11 cellular contexts compared by ENCODE assay signal in the genomic region with DNA sequence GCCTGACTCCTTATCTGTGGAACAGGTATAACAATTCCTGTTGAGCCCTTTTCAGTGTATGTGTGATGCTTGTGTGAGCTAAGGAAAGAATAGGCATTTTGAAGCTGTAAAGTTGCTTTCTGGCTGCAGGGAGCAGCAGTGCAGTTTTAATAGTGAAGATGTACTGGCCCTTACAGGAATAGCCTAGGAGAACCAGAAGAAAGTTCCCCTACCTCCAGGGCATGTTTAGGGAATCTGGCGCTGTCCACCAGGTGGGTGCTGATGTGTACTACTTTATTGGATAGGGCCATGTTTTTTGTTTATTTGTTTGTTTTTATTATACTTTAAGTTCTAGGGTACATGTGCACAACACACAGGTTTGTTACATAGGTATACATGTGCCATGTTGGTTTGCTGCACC. TPM values are rescaled to one million over a fixed set of nuclear protein-coding genes. Genes with fewer than 3 reads are reported as not detected.
DNase-seq lines count a peak whose midpoint lies in the region; ATAC-seq and TF ChIP-seq lines count a peak whose summit lies in the region.
"Had no signal": no experiment of that assay in that cellular context is flagged by ENCODE, and none has a peak within 500 bp of the region (broad histone marks: within the 10 kb centered on the region; RNA-seq: fewer than 3 reads in every experiment).

No MANE protein-coding gene starts in this region.

- no peak overlapping the region for H2BK5ac ChIP-seq in mesenchymal stem cell (ENCODE audit: low read depth, low read length, poor library complexity, severe bottlenecking)

- H3K27me3 ChIP-seq in mesenchymal stem cell (ENCODE audit: control insufficient read depth in 1 of 2, insufficient read depth in 1 of 2, low read length in 2 of 2) (no peaks in the 10 kb centered on the region), spleen (replicated peaks in 1 of 7) (no peaks in the 10 kb centered on the region)
- H3K27me3 ChIP-seq: SJCRH30 had no signal

- ATAC-seq in HG02798 (IDR thresholded peaks at IDR 0.05; ENCODE audit: poor library complexity, unreplicated experiment) = peak; percentile 11
- no peak for ATAC-seq in GM18867 (IDR thresholded peaks at IDR 0.05; ENCODE audit: unreplicated experiment)
- ATAC-seq in HG03280 (IDR thresholded peaks at IDR 0.05; ENCODE audit: unreplicated experiment) = no peak

- H3K79me1 ChIP-seq in mesenchymal stem cell (replicated peaks; ENCODE audit: low read length, poor library complexity, severe bottlenecking) = peaks cover 45% of the 10 kb centered on the region

- H3K4me3 ChIP-seq in mesenchymal stem cell (ENCODE audit: insufficient read depth in 1 of 2, low read depth in 1 of 2, low read length in 2 of 2) (no peak overlapping the region), spleen (no peak overlapping the region), lower leg skin (ENCODE audit: low read depth, poor library complexity, severe bottlenecking) (no peak overlapping the region)
- H3K4me3 ChIP-seq: SJCRH30 had no signal

- no peak overlapping the region for H2BK12ac ChIP-seq in mesenchymal stem cell (ENCODE audit: low read length in 2 of 2)

- intact Hi-C loops in spleen (cut with DNase I; ENCODE audit: low total_unique reads) (no loop called here), lower leg skin (cut with DNase I; ENCODE audit: low total_unique reads) (no loop called here)

- no peak overlapping the region for H2AFZ ChIP-seq in mesenchymal stem cell (ENCODE audit: low read depth, low read length)

- TF ChIP-seq POLR2A in spleen (IDR thresholded peaks at IDR 0.05) (no peak), lower leg skin (IDR thresholded peaks at IDR 0.05) (no peak)

- no peak overlapping the region for H4K8ac ChIP-seq in mesenchymal stem cell (ENCODE audit: low read length)

- H2BK120ac ChIP-seq in mesenchymal stem cell (ENCODE audit: low read depth, low read length) = no peak overlapping the region

- H3K27ac ChIP-seq in mesenchymal stem cell (ENCODE audit: low read length, poor library complexity, severe bottlenecking) = no peak overlapping the region
- no peak overlapping the region for H3K27ac ChIP-seq in spleen
- H3K27ac ChIP-seq: HL-60, SJCRH30 had no signal

- DNase-seq in DMS79 (lab: John Stamatoyannopoulos, UW) (peak; percentile 65), astrocyte of the hippocampus (ENCODE audit: low read depth, low spot score) (peak; percentile 67), mesenchymal stem cell (peak; percentile 38), spleen (no peak), lower leg skin (ENCODE audit: low spot score in 2 of 2) (no peak)
- DNase-seq: small intestine had no signal

- no peak overlapping the region for H3K18ac ChIP-seq in mesenchymal stem cell (ENCODE audit: low read depth in 1 of 2, low read length in 2 of 2)

- no peaks in the 10 kb centered on the region for H3K9me3 ChIP-seq in mesenchymal stem cell (ENCODE audit: control insufficient read depth, low read length)
- no peaks in the 10 kb centered on the region for H3K9me3 ChIP-seq in spleen
- H3K9me3 ChIP-seq: SJCRH30 had no signal

- 22% methylated on average over 1 of the region's 1 CpG for WGBS in mesenchymal stem cell
- WGBS in spleen, 5 donors = 89 to 100% (median 96%) methylated on average over 1 of the region's 1 CpG
- 87 to 100% methylated on average over 1 of the region's 1 CpG for WGBS in lower leg skin, 2 donors

- no peak overlapping the region for H3K4ac ChIP-seq in mesenchymal stem cell (ENCODE audit: low read depth in 1 of 2, low read length in 2 of 2)

- no peak overlapping the region for H3K9ac ChIP-seq in mesenchymal stem cell (ENCODE audit: low read length)

- peaks cover 4% of the 10 kb centered on the region for H3K4me1 ChIP-seq in mesenchymal stem cell (ENCODE audit: control insufficient read depth, insufficient read depth, low read depth, low read length)
- H3K4me1 ChIP-seq in spleen = peaks cover 0 to 87% (median 21%) of the 10 kb centered on the region in 6 donors
- H3K4me1 ChIP-seq: SJCRH30 had no signal

- no peak overlapping the region for H3K14ac ChIP-seq in mesenchymal stem cell (ENCODE audit: low read length in 2 of 2)

- H3K4me2 ChIP-seq in mesenchymal stem cell (ENCODE audit: low read length, poor library complexity, severe bottlenecking) = no peak overlapping the region

- H4K91ac ChIP-seq in mesenchymal stem cell (ENCODE audit: low read length) = no peak overlapping the region

- H2BK15ac ChIP-seq in mesenchymal stem cell (ENCODE audit: low read depth, poor library complexity, severe bottlenecking) = no peak overlapping the region

- TF ChIP-seq CTCF in spleen (IDR thresholded peaks at IDR 0.05 in 8 of 11, conservative IDR thresholded peaks at IDR 0.05 in 3 of 11) = no peak
- TF ChIP-seq CTCF in lower leg skin (IDR thresholded peaks at IDR 0.05) = no peak

- no peak overlapping the region for H2AK5ac ChIP-seq in mesenchymal stem cell (ENCODE audit: low read length, severe bottlenecking)

- H3K36me3 ChIP-seq in mesenchymal stem cell (ENCODE audit: control insufficient read depth in 1 of 2, insufficient read depth in 2 of 2, low read depth in 1 of 2, low read length in 2 of 2) (peaks cover 0 to 3% of the 10 kb centered on the region in 2 experiments), spleen (no peaks in the 10 kb centered on the region)
- H3K36me3 ChIP-seq: SJCRH30 had no signal

- no peak overlapping the region for H3K23ac ChIP-seq in mesenchymal stem cell (ENCODE audit: low read length in 2 of 2)

RNA-seq across cellular contexts. Expression of gene BMAL1, which starts 11.5 kb away (rescaled TPM):
- polyA plus RNA-seq in mesenchymal stem cell (2013, experiment 1 of 2) = 9.0 TPM
- 10.0 TPM for polyA plus RNA-seq in mesenchymal stem cell (2013, experiment 2 of 2)
- total RNA-seq in spleen (10 to 100 TPM; 33.1 to 58.4 (median 38.7) TPM), lower leg skin (100 to 1,000 TPM in 1 of 4 donors, 10 to 100 TPM in 3; 34.8 to 132 (median 61.5) TPM)
- 10 to 100 TPM in 1 of 3 donors, 1 to 10 TPM in 2; 6.5 to 12.0 (median 9.0) TPM for polyA plus RNA-seq in spleen

Comparison
In these comparisons a context has a peak if more than half of its experiments do, and no peak if none do; other contexts are left out.
1. DNase-seq: peak in DMS79 (single experiment), astrocyte of the hippocampus (single experiment) and mesenchymal stem cell (single experiment); none in spleen (single experiment) and lower leg skin (0 of 2).